15 cellular contexts compared by ENCODE assay signal in genomic region chr11:121086866-121087265, GRCh38. TPM values are rescaled to one million over a fixed set of nuclear protein-coding genes. Genes with fewer than 3 reads are reported as not detected.
DNase-seq lines count a peak whose midpoint lies in the region; ATAC-seq and TF ChIP-seq lines count a peak whose summit lies in the region.
"Had no signal": no experiment of that assay in that cellular context is flagged by ENCODE, and none has a peak within 500 bp of the region (broad histone marks: within the 10 kb centered on the region; RNA-seq: fewer than 3 reads in every experiment).

No MANE protein-coding gene starts in this region.

- peaks cover 11% of the 10 kb centered on the region for H3K4me1 Mint-ChIP-seq in HFFc6 (ENCODE audit: low read depth)
- H3K4me1 Mint-ChIP-seq in glutamatergic neuron (ENCODE audit: low read depth, unreplicated experiment) = peaks cover 12% of the 10 kb centered on the region
- H3K4me1 Mint-ChIP-seq in MCF 10A (ENCODE audit: insufficient read depth, unreplicated experiment) = peaks cover 5% of the 10 kb centered on the region

- no peak for ATAC-seq in GM18868 (IDR thresholded peaks at IDR 0.05; ENCODE audit: unreplicated experiment)

- TF ChIP-seq CTCF in AG04449 (IDR thresholded peaks at IDR 0.05; ENCODE audit: insufficient read depth, low read length, missing control alignments) (no peak), HFFc6 (IDR thresholded peaks at IDR 0.05) (no peak), glutamatergic neuron (IDR thresholded peaks at IDR 0.05; ENCODE audit: partially characterized antibody, unreplicated experiment) (no peak), MCF 10A (IDR thresholded peaks at IDR 0.05; ENCODE audit: unreplicated experiment) (no peak)

- H3K4me3 ChIP-seq in AG04449 (ENCODE audit: low read depth, low read length) = no peak overlapping the region
- H3K4me3 ChIP-seq: SJCRH30 had no signal

- CTCF ChIA-PET in AG04449 (lab: Yijun Ruan, JAX) (no interaction called here), MCF 10A (lab: Yijun Ruan, JAX) (no interaction called here)

- H3K27ac Mint-ChIP-seq in HFFc6 = no peak overlapping the region
- H3K27ac Mint-ChIP-seq in glutamatergic neuron (ENCODE audit: unreplicated experiment) = no peak overlapping the region
- H3K27ac Mint-ChIP-seq in MCF 10A (ENCODE audit: low read depth, unreplicated experiment) = no peak overlapping the region

- no TSS peak for BruUV-seq in MCF 10A (replicated peaks; lab: Mats Ljungman, UMichigan)

- peak; percentile 21 for DNase-seq in AG04449 (ENCODE audit: low read depth, low spot score)
- peak; percentile 22 for DNase-seq in HFFc6
- peak; percentile 60 for DNase-seq in astrocyte of the hippocampus (ENCODE audit: low read depth, low spot score)
- peak; percentile 22 for DNase-seq in fibroblast of the conjunctiva (ENCODE audit: low read depth)
- no peak for DNase-seq in glutamatergic neuron
- no peak for DNase-seq in D341Med (ENCODE audit: low spot score)
- no peak for DNase-seq in MCF 10A (ENCODE audit: unreplicated experiment)
- DNase-seq: C1 segment of cervical spinal cord, Kasumi-1, MV-4-11, NCI-H1436, NCI-H2227 treated with DMSO at 0.1 percent for 48 hours, NCI-H526 treated with DMSO at 0.1 percent for 48 hours, SJCRH30 had no signal

- POLR2A ChIA-PET in AG04449 (lab: Yijun Ruan, JAX) = no interaction called here
- POLR2A ChIA-PET in MCF 10A (lab: Yijun Ruan, JAX) = interaction anchor here (0.7 kb wide), 1 partner anchor 13 kb away, joined by 3 read pairs; no protein-coding TSS in a partner anchor

- H3K36me3 Mint-ChIP-seq in HFFc6 (ENCODE audit: low read depth) (peaks cover 23% of the 10 kb centered on the region), glutamatergic neuron (ENCODE audit: unreplicated experiment) (no peaks in the 10 kb centered on the region), MCF 10A (ENCODE audit: insufficient read depth, unreplicated experiment) (peaks cover 37% of the 10 kb centered on the region)

- intact Hi-C loops in MCF 10A (cut with micrococcal nuclease) = no loop called here

- H3K27me3 Mint-ChIP-seq in HFFc6 (ENCODE audit: insufficient read depth) = no peaks in the 10 kb centered on the region; the same call in 1 of the 2 replicates
- no peaks in the 10 kb centered on the region for H3K27me3 Mint-ChIP-seq in glutamatergic neuron (ENCODE audit: unreplicated experiment)
- H3K27me3 Mint-ChIP-seq in MCF 10A (ENCODE audit: insufficient read depth, unreplicated experiment) = no peaks in the 10 kb centered on the region

- H3K4me3 Mint-ChIP-seq in HFFc6 = no peak overlapping the region
- H3K4me3 Mint-ChIP-seq in glutamatergic neuron (ENCODE audit: unreplicated experiment) = no peak overlapping the region
- H3K4me3 Mint-ChIP-seq in MCF 10A (ENCODE audit: unreplicated experiment) = no peak overlapping the region

- no peaks in the 10 kb centered on the region for H3K9me3 Mint-ChIP-seq in HFFc6
- peaks cover 2% of the 10 kb centered on the region for H3K9me3 Mint-ChIP-seq in glutamatergic neuron (ENCODE audit: unreplicated experiment)
- no peaks in the 10 kb centered on the region for H3K9me3 Mint-ChIP-seq in MCF 10A (ENCODE audit: unreplicated experiment)

RNA-seq across cellular contexts. Expression of gene TECTA, which starts 14.2 kb away (rescaled TPM):
- under 1 TPM; 0.11 to 0.40 (median 0.16) TPM for total RNA-seq in HFFc6 (2021; fragmentation: NEBNext Ultra II Directional; extraction: Animal tissue kit (Norgen Biotek cat#: 25700))
- total RNA-seq in glutamatergic neuron (ENCODE audit: unreplicated experiment) (2.9 TPM), MCF 10A (2022) (0.27 and 0.30 TPM in 2 replicates)

Comparison
In these comparisons a context has a peak if more than half of its experiments do, and no peak if none do; other contexts are left out.
1. DNase-seq: peak in AG04449 (single experiment), HFFc6 (single experiment), astrocyte of the hippocampus (single experiment) and fibroblast of the conjunctiva (single experiment); none in glutamatergic neuron (single experiment), D341Med (single experiment) and MCF 10A (single experiment).